Comparison of ENCODE assay signal across 9 cellular contexts in genomic region chr3:182092662-182093262, GRCh38.
A peak's percentile ranks its signal among the peaks of the same experiment; 100 is the strongest.
DNase-seq lines count a peak whose midpoint lies in the region; ATAC-seq lines count a peak whose summit lies in the region.
"Had no signal": no experiment of that assay in that cellular context is flagged by ENCODE, and none has a peak within 500 bp of the region (broad histone marks: within the 10 kb centered on the region; RNA-seq: fewer than 3 reads in every experiment).

No MANE protein-coding gene starts in this region.

- DNase-seq in G401 (ENCODE audit: low spot score): peak; percentile 16
- DNase-seq in NCI-H526 (lab: John Stamatoyannopoulos, UW): peak; percentile 93 to 95
- peak; percentile 67 for DNase-seq in kidney tubule cell (ENCODE audit: low spot score)
- DNase-seq in activated CD4-positive, alpha-beta T cell treated with anti-CD3 and anti-CD28 coated beads, Interleukin-2, amount 50 U/mL, for 48 hours: no peak
- DNase-seq in T-helper 1 cell: no peak
- DNase-seq in SIG-M5 (lab: John Stamatoyannopoulos, UW): no peak
- DNase-seq: body of pancreas had no signal

- peak; percentile 61 for ATAC-seq in HG02852 (IDR thresholded peaks at IDR 0.05; ENCODE audit: unreplicated experiment)
- no peak for ATAC-seq in GM21737 (IDR thresholded peaks at IDR 0.05; ENCODE audit: unreplicated experiment)
- ATAC-seq: body of pancreas had no signal

- in situ Hi-C loops in G401 (cut with HindIII; ENCODE audit: low sequenced_read_pairs): no loop called here

Comparison
In these comparisons a context has a peak if more than half of its experiments do, and no peak if none do; other contexts are left out.
1. DNase-seq: peak in G401 (single experiment), NCI-H526 (2 of 2) and kidney tubule cell (single experiment); none in activated CD4-positive, alpha-beta T cell treated with anti-CD3 and anti-CD28 coated beads, Interleukin-2, amount 50 U/mL, for 48 hours (0 of 2), T-helper 1 cell (0 of 5) and SIG-M5 (single experiment).